In the genomic region with DNA sequence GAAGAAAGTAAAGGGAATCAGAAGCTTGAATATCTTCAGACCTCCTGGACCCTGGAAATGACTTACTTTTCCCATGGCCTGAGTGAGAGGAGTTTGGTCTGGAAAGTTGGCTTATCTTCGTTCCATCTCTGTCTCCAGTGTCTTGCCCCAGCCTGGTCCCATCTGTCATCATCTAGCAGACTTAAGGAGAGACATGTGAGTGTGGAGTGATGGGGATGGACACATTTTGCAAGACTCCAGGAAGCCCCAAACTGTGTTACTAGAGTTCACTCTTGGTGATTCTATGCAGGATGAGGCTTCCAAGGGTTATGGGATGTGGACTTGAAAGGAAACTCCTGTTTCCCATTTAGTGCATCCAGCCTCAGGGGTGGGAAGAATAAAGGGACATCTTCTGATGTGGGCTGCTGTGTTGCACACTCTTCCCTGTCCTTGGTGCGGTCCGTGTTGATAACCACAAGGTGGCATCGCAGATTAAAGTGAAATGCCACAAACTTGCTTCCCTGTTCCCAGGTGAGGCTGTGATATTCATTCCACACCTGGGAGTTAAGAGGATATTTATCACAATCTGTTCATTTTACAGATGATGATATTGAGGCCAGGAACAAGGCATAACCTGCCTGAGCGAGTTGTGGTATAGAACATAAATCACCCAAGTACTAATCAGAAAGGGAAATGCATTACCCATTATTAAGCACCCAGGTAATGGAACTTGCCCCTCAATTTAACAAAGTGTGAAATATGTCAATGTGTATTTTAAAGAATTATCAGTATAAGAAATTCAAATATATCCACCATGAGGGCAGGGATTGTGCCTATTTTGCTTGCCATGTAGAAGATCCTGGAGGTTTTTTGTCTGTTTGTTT, we compare ENCODE assay signal across 1 cellular context.
TF ChIP-seq lines count a peak whose summit lies in the region.

No MANE protein-coding gene starts in this region.

TF ChIP-seq in GM23338, 12 proteins besides CTCF, POLR2A, EP300 and RAD21 (continued from another document):
- TF ChIP-seq, protein P1, sequence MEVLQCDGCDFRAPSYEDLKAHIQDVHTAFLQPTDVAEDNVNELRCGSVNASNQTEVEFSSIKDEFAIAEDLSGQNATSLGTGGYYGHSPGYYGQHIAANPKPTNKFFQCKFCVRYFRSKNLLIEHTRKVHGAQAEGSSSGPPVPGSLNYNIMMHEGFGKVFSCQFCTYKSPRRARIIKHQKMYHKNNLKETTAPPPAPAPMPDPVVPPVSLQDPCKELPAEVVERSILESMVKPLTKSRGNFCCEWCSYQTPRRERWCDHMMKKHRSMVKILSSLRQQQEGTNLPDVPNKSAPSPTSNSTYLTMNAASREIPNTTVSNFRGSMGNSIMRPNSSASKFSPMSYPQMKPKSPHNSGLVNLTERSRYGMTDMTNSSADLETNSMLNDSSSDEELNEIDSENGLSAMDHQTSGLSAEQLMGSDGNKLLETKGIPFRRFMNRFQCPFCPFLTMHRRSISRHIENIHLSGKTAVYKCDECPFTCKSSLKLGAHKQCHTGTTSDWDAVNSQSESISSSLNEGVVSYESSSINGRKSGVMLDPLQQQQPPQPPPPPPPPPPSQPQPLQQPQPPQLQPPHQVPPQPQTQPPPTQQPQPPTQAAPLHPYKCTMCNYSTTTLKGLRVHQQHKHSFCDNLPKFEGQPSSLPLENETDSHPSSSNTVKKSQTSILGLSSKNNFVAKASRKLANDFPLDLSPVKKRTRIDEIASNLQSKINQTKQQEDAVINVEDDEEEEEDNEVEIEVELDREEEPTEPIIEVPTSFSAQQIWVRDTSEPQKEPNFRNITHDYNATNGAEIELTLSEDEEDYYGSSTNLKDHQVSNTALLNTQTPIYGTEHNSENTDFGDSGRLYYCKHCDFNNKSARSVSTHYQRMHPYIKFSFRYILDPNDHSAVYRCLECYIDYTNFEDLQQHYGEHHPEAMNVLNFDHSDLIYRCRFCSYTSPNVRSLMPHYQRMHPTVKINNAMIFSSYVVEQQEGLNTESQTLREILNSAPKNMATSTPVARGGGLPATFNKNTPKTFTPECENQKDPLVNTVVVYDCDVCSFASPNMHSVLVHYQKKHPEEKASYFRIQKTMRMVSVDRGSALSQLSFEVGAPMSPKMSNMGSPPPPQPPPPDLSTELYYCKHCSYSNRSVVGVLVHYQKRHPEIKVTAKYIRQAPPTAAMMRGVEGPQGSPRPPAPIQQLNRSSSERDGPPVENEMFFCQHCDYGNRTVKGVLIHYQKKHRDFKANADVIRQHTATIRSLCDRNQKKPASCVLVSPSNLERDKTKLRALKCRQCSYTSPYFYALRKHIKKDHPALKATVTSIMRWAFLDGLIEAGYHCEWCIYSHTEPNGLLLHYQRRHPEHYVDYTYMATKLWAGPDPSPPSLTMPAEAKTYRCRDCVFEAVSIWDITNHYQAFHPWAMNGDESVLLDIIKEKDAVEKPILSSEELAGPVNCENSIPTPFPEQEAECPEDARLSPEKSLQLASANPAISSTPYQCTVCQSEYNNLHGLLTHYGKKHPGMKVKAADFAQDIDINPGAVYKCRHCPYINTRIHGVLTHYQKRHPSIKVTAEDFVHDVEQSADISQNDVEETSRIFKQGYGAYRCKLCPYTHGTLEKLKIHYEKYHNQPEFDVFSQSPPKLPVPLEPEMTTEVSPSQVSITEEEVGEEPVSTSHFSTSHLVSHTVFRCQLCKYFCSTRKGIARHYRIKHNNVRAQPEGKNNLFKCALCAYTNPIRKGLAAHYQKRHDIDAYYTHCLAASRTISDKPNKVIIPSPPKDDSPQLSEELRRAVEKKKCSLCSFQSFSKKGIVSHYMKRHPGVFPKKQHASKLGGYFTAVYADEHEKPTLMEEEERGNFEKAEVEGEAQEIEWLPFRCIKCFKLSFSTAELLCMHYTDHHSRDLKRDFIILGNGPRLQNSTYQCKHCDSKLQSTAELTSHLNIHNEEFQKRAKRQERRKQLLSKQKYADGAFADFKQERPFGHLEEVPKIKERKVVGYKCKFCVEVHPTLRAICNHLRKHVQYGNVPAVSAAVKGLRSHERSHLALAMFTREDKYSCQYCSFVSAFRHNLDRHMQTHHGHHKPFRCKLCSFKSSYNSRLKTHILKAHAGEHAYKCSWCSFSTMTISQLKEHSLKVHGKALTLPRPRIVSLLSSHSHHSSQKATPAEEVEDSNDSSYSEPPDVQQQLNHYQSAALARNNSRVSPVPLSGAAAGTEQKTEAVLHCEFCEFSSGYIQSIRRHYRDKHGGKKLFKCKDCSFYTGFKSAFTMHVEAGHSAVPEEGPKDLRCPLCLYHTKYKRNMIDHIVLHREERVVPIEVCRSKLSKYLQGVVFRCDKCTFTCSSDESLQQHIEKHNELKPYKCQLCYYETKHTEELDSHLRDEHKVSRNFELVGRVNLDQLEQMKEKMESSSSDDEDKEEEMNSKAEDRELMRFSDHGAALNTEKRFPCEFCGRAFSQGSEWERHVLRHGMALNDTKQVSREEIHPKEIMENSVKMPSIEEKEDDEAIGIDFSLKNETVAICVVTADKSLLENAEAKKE (CRISPR knock-in tag; IDR thresholded peaks at IDR 0.05) = no peak
- TF ChIP-seq EZH2phosphoT487 (IDR thresholded peaks at IDR 0.05; ENCODE audit: unreplicated experiment) (no peak), NANOG (IDR thresholded peaks at IDR 0.05; ENCODE audit: borderline replicate concordance) (no peak), CREB1 (CRISPR knock-in tag; IDR thresholded peaks at IDR 0.05; ENCODE audit: low read depth) (no peak)
